Comparison of ENCODE assay signal across 12 cellular contexts in the genomic region with DNA sequence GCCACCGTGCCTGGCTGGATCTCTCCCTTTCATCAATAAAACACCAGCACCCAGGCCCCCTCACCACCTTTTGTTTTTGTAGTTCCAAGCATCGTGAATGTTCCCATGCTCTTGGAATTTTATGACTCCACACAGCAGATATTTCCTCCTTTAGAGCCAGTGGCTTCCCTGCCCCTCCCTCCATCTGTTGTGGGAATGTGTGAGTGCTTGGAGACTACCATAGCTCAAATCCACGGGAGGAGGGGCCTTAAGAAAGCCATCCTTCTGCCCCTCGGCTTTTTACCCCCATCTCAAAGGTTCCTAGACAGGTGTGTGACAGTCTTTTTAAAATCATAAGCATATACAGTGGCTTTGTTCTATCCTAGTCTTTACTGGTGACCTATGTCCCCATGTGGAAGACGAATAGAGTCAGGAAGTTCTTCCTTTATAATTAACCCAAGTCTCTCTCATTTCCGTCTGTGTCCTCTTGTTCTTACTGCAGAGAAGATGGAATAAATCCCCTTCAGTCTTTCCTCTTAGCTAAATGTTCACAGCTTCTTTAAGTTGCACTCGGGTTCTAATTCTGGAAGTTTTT. TPM values are rescaled to one million over a fixed set of nuclear protein-coding genes. Genes with fewer than 3 reads are reported as not detected.
DNase-seq lines count a peak whose midpoint lies in the region; ATAC-seq and TF ChIP-seq lines count a peak whose summit lies in the region.
"Had no signal": no experiment of that assay in that cellular context is flagged by ENCODE, and none has a peak within 500 bp of the region (broad histone marks: within the 10 kb centered on the region; RNA-seq: fewer than 3 reads in every experiment).

No MANE protein-coding gene starts in this region.

- H3K4me3 ChIP-seq in dorsolateral prefrontal cortex (no peak overlapping the region), mesenchymal stem cell (ENCODE audit: insufficient read depth in 1 of 2, low read depth in 1 of 2, low read length in 2 of 2) (no peak overlapping the region), thyroid gland (replicated peaks in 1 of 3) (no peak overlapping the region)
- H3K4me3 ChIP-seq: GM23338 had no signal

- H2AFZ ChIP-seq in mesenchymal stem cell (ENCODE audit: low read depth, low read length) = no peak overlapping the region
- H2AFZ ChIP-seq: GM23338 had no signal

- DNase-seq in LHCN-M2 (ENCODE audit: low read depth) = peak; percentile 68
- DNase-seq in dorsolateral prefrontal cortex = no peak
- peak; percentile 82 for DNase-seq in mesenchymal stem cell
- DNase-seq in thyroid gland = no peak
- DNase-seq in OCI-M2 (lab: John Stamatoyannopoulos, UW; ENCODE audit: unreplicated experiment) = no peak
- no peak for DNase-seq in activated CD8-positive, alpha-beta memory T cell treated with anti-CD3 and anti-CD28 coated beads, Interleukin-2, amount 10 ng/mL, durations not matched to agents 7 days and 5 days
- no peak for DNase-seq in activated CD8-positive, alpha-beta T cell treated with anti-CD3 and anti-CD28 coated beads for 36 hours
- DNase-seq in natural killer cell = no peak
- DNase-seq: activated CD4-positive, CD25-positive, alpha-beta regulatory T cell treated with anti-CD3 and anti-CD28 coated beads, Interleukin-2, amount 50 U/mL, for 72 hours; stimulated activated CD8-positive, alpha-beta memory T cell treated with anti-CD3 and anti-CD28 coated beads, Interleukin-4, amount 100 ng/mL, for 48 hours had no signal

- CTCF ChIA-PET in activated CD8-positive, alpha-beta memory T cell treated with anti-CD3 and anti-CD28 coated beads, Interleukin-2, amount 10 ng/mL, durations not matched to agents 7 days and 5 days (lab: Charles Lee) = no interaction called here
- CTCF ChIA-PET in activated CD8-positive, alpha-beta T cell treated with anti-CD3 and anti-CD28 coated beads for 36 hours (lab: Charles Lee) = interaction anchor here (0.6 to 2.1 kb wide), 3 partner anchors 49 to 174 kb away, joined by 3 to 4 read pairs (median 3); no protein-coding TSS in a partner anchor

- H2BK12ac ChIP-seq in mesenchymal stem cell (ENCODE audit: low read length in 2 of 2) = peak overlapping the region in 1 of 2 experiments; percentile 64

- H2BK15ac ChIP-seq in mesenchymal stem cell (ENCODE audit: low read depth, poor library complexity, severe bottlenecking) = no peak overlapping the region

- peak overlapping the region in 1 of 2 experiments; percentile 42 for H3K4ac ChIP-seq in mesenchymal stem cell (ENCODE audit: low read depth in 1 of 2, low read length in 2 of 2)

- POLR2A ChIA-PET in activated CD8-positive, alpha-beta T cell treated with anti-CD3 and anti-CD28 coated beads for 36 hours (lab: Charles Lee) = interaction anchor here (0.7 to 1.5 kb wide), 2 partner anchors 27 to 45 kb away, joined by 3 read pairs; no protein-coding TSS in a partner anchor

- H3K27ac Mint-ChIP-seq in activated CD8-positive, alpha-beta memory T cell treated with anti-CD3 and anti-CD28 coated beads, Interleukin-2, amount 10 ng/mL, durations not matched to agents 7 days and 5 days = no peak overlapping the region
- H3K27ac Mint-ChIP-seq in activated CD8-positive, alpha-beta T cell treated with anti-CD3 and anti-CD28 coated beads for 36 hours = no peak overlapping the region
- H3K27ac Mint-ChIP-seq in natural killer cell = no peak overlapping the region
- H3K27ac Mint-ChIP-seq: GM23338 had no signal

- peaks cover 3% of the 10 kb centered on the region for H3K36me3 Mint-ChIP-seq in activated CD8-positive, alpha-beta memory T cell treated with anti-CD3 and anti-CD28 coated beads, Interleukin-2, amount 10 ng/mL, durations not matched to agents 7 days and 5 days
- H3K36me3 Mint-ChIP-seq in activated CD8-positive, alpha-beta T cell treated with anti-CD3 and anti-CD28 coated beads for 36 hours (ENCODE audit: low read depth) = no peaks in the 10 kb centered on the region
- no peaks in the 10 kb centered on the region for H3K36me3 Mint-ChIP-seq in natural killer cell

- no peak overlapping the region for H3K9ac ChIP-seq in mesenchymal stem cell (ENCODE audit: low read length)

- H4K91ac ChIP-seq in mesenchymal stem cell (ENCODE audit: low read length) = no peak overlapping the region

- peaks cover 42% of the 10 kb centered on the region for H3K4me1 Mint-ChIP-seq in activated CD8-positive, alpha-beta memory T cell treated with anti-CD3 and anti-CD28 coated beads, Interleukin-2, amount 10 ng/mL, durations not matched to agents 7 days and 5 days
- H3K4me1 Mint-ChIP-seq in activated CD8-positive, alpha-beta T cell treated with anti-CD3 and anti-CD28 coated beads for 36 hours (ENCODE audit: low read depth) = peaks cover 51% of the 10 kb centered on the region
- peaks cover 26 to 34% of the 10 kb centered on the region in 2 donors for H3K4me1 Mint-ChIP-seq in natural killer cell

- H3K27me3 ChIP-seq in dorsolateral prefrontal cortex (no peaks in the 10 kb centered on the region), mesenchymal stem cell (ENCODE audit: control insufficient read depth in 1 of 2, insufficient read depth in 1 of 2, low read length in 2 of 2) (no peaks in the 10 kb centered on the region), thyroid gland (no peaks in the 10 kb centered on the region)

- no peak overlapping the region for H2BK5ac ChIP-seq in mesenchymal stem cell (ENCODE audit: low read depth, low read length, poor library complexity, severe bottlenecking)

- H3K9me3 ChIP-seq in mesenchymal stem cell (ENCODE audit: control insufficient read depth, low read length) = no peaks in the 10 kb centered on the region
- no peaks in the 10 kb centered on the region for H3K9me3 ChIP-seq in thyroid gland

- H3K79me1 ChIP-seq in mesenchymal stem cell (replicated peaks; ENCODE audit: low read length, poor library complexity, severe bottlenecking) = peaks cover 16% of the 10 kb centered on the region

- intact Hi-C loops in dorsolateral prefrontal cortex (cut with DNase I) = loop anchor here in 1 of 2 donors (5.0 kb wide), 1 partner anchor 46 kb away; a partner anchor contains a TSS
- intact Hi-C loops in thyroid gland (cut with DNase I) = no loop called here
- intact Hi-C loops in activated CD8-positive, alpha-beta T cell treated with anti-CD3 and anti-CD28 coated beads for 36 hours (cut with micrococcal nuclease) = no loop called here
- intact Hi-C loops in natural killer cell (cut with micrococcal nuclease) = no loop called here

- no peak for ATAC-seq in activated CD8-positive, alpha-beta memory T cell treated with anti-CD3 and anti-CD28 coated beads, Interleukin-2, amount 10 ng/mL, durations not matched to agents 7 days and 5 days
- no peak for ATAC-seq in activated CD8-positive, alpha-beta T cell treated with anti-CD3 and anti-CD28 coated beads for 36 hours
- ATAC-seq in natural killer cell = no peak
- ATAC-seq: HepG2 had no signal

- H3K9me3 Mint-ChIP-seq in activated CD8-positive, alpha-beta memory T cell treated with anti-CD3 and anti-CD28 coated beads, Interleukin-2, amount 10 ng/mL, durations not matched to agents 7 days and 5 days (ENCODE audit: low read depth) = no peaks in the 10 kb centered on the region
- H3K9me3 Mint-ChIP-seq in activated CD8-positive, alpha-beta T cell treated with anti-CD3 and anti-CD28 coated beads for 36 hours = no peaks in the 10 kb centered on the region
- H3K9me3 Mint-ChIP-seq in natural killer cell = no peaks in the 10 kb centered on the region
- H3K9me3 Mint-ChIP-seq: GM23338 had no signal

- H2AK5ac ChIP-seq in mesenchymal stem cell (ENCODE audit: low read length, severe bottlenecking) = no peak overlapping the region

- H3K14ac ChIP-seq in mesenchymal stem cell (ENCODE audit: low read length in 2 of 2) = no peak overlapping the region

- peaks cover 3 to 8% of the 10 kb centered on the region in 2 experiments for H3K36me3 ChIP-seq in mesenchymal stem cell (ENCODE audit: control insufficient read depth in 1 of 2, insufficient read depth in 2 of 2, low read depth in 1 of 2, low read length in 2 of 2)
- no peaks in the 10 kb centered on the region for H3K36me3 ChIP-seq in thyroid gland

- no peak overlapping the region for H3K23ac ChIP-seq in mesenchymal stem cell (ENCODE audit: low read length in 2 of 2)

- peaks cover 14% of the 10 kb centered on the region for H3K4me1 ChIP-seq in mesenchymal stem cell (ENCODE audit: control insufficient read depth, insufficient read depth, low read depth, low read length)
- peaks cover 29 to 63% of the 10 kb centered on the region in 2 donors for H3K4me1 ChIP-seq in thyroid gland

- H3K4me2 ChIP-seq in mesenchymal stem cell (ENCODE audit: low read length, poor library complexity, severe bottlenecking) = no peak overlapping the region
- H3K4me2 ChIP-seq: GM23338 had no signal

- no peak for TF ChIP-seq POLR2A in thyroid gland (IDR thresholded peaks at IDR 0.05)

- H3K18ac ChIP-seq in mesenchymal stem cell (ENCODE audit: low read depth in 1 of 2, low read length in 2 of 2) = no peak overlapping the region

- no peaks in the 10 kb centered on the region for H3K27me3 Mint-ChIP-seq in activated CD8-positive, alpha-beta memory T cell treated with anti-CD3 and anti-CD28 coated beads, Interleukin-2, amount 10 ng/mL, durations not matched to agents 7 days and 5 days
- no peaks in the 10 kb centered on the region for H3K27me3 Mint-ChIP-seq in activated CD8-positive, alpha-beta T cell treated with anti-CD3 and anti-CD28 coated beads for 36 hours
- no peaks in the 10 kb centered on the region for H3K27me3 Mint-ChIP-seq in natural killer cell (ENCODE audit: low read depth in 2 of 2)

- no peak overlapping the region for H2BK120ac ChIP-seq in mesenchymal stem cell (ENCODE audit: low read depth, low read length)

- H3K27ac ChIP-seq in dorsolateral prefrontal cortex = peak overlapping the region; percentile 52 to 100 (median 99)
- H3K27ac ChIP-seq in mesenchymal stem cell (ENCODE audit: low read length, poor library complexity, severe bottlenecking) = peak overlapping the region; percentile 8
- H3K27ac ChIP-seq in thyroid gland = peak overlapping the region in 2 of 3 donors; percentile 49 to 52

- no peak overlapping the region for H3K4me3 Mint-ChIP-seq in activated CD8-positive, alpha-beta memory T cell treated with anti-CD3 and anti-CD28 coated beads, Interleukin-2, amount 10 ng/mL, durations not matched to agents 7 days and 5 days
- H3K4me3 Mint-ChIP-seq in activated CD8-positive, alpha-beta T cell treated with anti-CD3 and anti-CD28 coated beads for 36 hours = no peak overlapping the region
- H3K4me3 Mint-ChIP-seq in natural killer cell = no peak overlapping the region
- H3K4me3 Mint-ChIP-seq: GM23338 had no signal

- 59% methylated on average over 4 of the region's 7 CpGs for WGBS in mesenchymal stem cell
- 64 to 74% methylated on average over 7 of the region's 7 CpGs for WGBS in thyroid gland, 2 donors

- no peak overlapping the region for H4K8ac ChIP-seq in mesenchymal stem cell (ENCODE audit: low read length)

- TF ChIP-seq CTCF in dorsolateral prefrontal cortex (IDR thresholded peaks at IDR 0.05 in 54 of 56, conservative IDR thresholded peaks at IDR 0.05 in 2 of 56; ENCODE audit: low read depth in 1 of 56, partially characterized antibody in 56 of 56) (no peak), thyroid gland (IDR thresholded peaks at IDR 0.05) (no peak), natural killer cell (IDR thresholded peaks at IDR 0.05) (no peak)
- TF ChIP-seq CTCF in activated CD8-positive, alpha-beta T cell treated with anti-CD3 and anti-CD28 coated beads for 36 hours (IDR thresholded peaks at IDR 0.05) = no peak

RNA-seq across cellular contexts. Expression of a gene that starts 47.3 kb away (rescaled TPM):
- total RNA-seq in LHCN-M2 (2014; rRNA removed) = 1.1 and 3.5 TPM in 2 replicates
- 1.1 TPM for polyA plus RNA-seq in LHCN-M2 (2012)
- 100 to 1,000 TPM in 1 of 120 experiments, 10 to 100 TPM in 119; 35.6 to 117 (median 58.9) TPM for total RNA-seq in dorsolateral prefrontal cortex
- polyA plus RNA-seq in mesenchymal stem cell (2013, experiment 1 of 2) = 10.5 TPM
- polyA plus RNA-seq in mesenchymal stem cell (2013, experiment 2 of 2) = 10.8 TPM
- total RNA-seq in thyroid gland = 10 to 100 TPM; 29.5 to 67.2 (median 39.9) TPM
- total RNA-seq in activated CD8-positive, alpha-beta memory T cell treated with anti-CD3 and anti-CD28 coated beads, Interleukin-2, amount 10 ng/mL, durations not matched to agents 7 days and 5 days = 10 to 100 TPM in 1 of 2 experiments, 1 to 10 TPM in 1; 9.9 to 12.3 TPM
- total RNA-seq in activated CD8-positive, alpha-beta T cell treated with anti-CD3 and anti-CD28 coated beads for 36 hours = 1 to 10 TPM; 4.2 to 4.9 TPM
- total RNA-seq in natural killer cell = 10 to 100 TPM; 30.5 to 35.6 (median 33.5) TPM

Comparison
In these comparisons a context has a peak if more than half of its experiments do, and no peak if none do; other contexts are left out.
1. DNase-seq: peak in LHCN-M2 (single experiment) and mesenchymal stem cell (single experiment); none in dorsolateral prefrontal cortex (0 of 10), thyroid gland (0 of 2), OCI-M2 (single experiment), activated CD8-positive, alpha-beta memory T cell treated with anti-CD3 and anti-CD28 coated beads, Interleukin-2, amount 10 ng/mL, durations not matched to agents 7 days and 5 days (single experiment), activated CD8-positive, alpha-beta T cell treated with anti-CD3 and anti-CD28 coated beads for 36 hours (single experiment) and natural killer cell (single experiment).
2. H3K27ac ChIP-seq: peak in every context shown above with its lines; median percentile 99 in dorsolateral prefrontal cortex; 50 in thyroid gland; 8 in mesenchymal stem cell.